15 cellular contexts compared by ENCODE assay signal in the genomic region with DNA sequence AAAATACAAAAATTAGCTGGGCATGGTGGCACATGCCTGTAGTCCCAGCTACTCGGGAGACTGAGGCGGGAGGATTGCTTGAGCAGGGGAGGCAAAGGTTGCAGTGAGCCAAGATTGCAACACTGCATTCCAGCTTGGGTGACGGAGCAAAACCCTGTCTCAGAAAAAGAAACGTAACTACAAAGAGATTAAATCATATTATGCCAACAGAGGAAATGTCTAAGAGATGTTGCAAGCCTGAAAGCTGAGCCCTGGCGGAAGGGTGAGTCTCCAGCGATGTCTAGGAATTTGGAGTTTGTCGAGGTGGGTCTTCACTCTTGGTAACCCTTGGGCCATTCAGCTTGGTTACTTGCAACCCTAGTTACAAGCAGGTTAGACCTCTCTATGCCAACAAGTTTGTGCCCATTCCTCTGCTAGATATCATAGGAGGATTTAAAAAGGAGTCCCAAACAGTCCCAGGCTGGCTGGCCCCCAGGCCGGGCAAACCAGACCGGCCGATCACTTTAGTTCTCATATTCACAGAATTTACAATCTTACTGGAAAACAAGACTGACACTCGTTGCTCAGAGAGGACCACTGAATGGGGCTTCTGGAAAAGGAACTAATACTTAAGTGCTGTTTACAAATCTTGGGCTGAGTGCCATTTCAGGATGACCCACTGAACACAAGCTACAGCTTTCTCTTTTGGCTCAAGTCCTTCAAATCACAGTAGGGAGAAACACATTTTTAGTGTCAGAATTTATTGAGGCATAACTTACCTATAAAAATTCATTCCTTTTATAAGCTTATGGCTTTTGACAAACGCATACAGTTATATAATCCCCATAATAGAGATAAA. TPM values are rescaled to one million over a fixed set of nuclear protein-coding genes. Genes with fewer than 3 reads are reported as not detected.
DNase-seq lines count a peak whose midpoint lies in the region; ATAC-seq, FAIRE-seq and TF ChIP-seq lines count a peak whose summit lies in the region.
"Had no signal": no experiment of that assay in that cellular context is flagged by ENCODE, and none has a peak within 500 bp of the region (broad histone marks: within the 10 kb centered on the region; RNA-seq: fewer than 3 reads in every experiment).

No MANE protein-coding gene starts in this region.

- DNase-seq in Calu3, result peak; percentile 56
- DNase-seq in M059J (ENCODE audit: low read depth), result peak; percentile 57
- peak; percentile 97 for DNase-seq in bronchial epithelial cell (ENCODE audit: low read depth)
- DNase-seq in mesothelial cell of epicardium (ENCODE audit: low spot score in 2 of 2, unreplicated experiment in 2 of 2), result no peak
- no peak for DNase-seq in NCI-H2081 treated with DMSO at 0.1 percent for 48 hours (lab: John Stamatoyannopoulos, UW)
- no peak for DNase-seq in activated CD4-positive, CD25-positive, alpha-beta regulatory T cell (lab: John Stamatoyannopoulos, UW)
- no peak for DNase-seq in activated CD4-positive, alpha-beta T cell treated with anti-CD3 and anti-CD28 coated beads for 48 hours
- DNase-seq: activated B cell treated with CpG ODN at 0.5 μM for 24 hours; activated naive CD4-positive, alpha-beta T cell treated with anti-CD3 and anti-CD28 coated beads, Interleukin-2, amount 10 ng/mL, durations not matched to agents 7 days and 5 days; left ventricle myocardium inferior; MM.1S; retina had no signal

- no peaks in the 10 kb centered on the region for H3K9me3 Mint-ChIP-seq in Calu3 (ENCODE audit: low read depth, unreplicated experiment)
- no peaks in the 10 kb centered on the region for H3K9me3 Mint-ChIP-seq in mesothelial cell of epicardium
- H3K9me3 Mint-ChIP-seq: activated B cell treated with CpG ODN at 0.5 μM for 24 hours; activated naive CD4-positive, alpha-beta T cell treated with anti-CD3 and anti-CD28 coated beads, Interleukin-2, amount 10 ng/mL, durations not matched to agents 7 days and 5 days; CD8-positive, alpha-beta T cell had no signal

- no peaks in the 10 kb centered on the region for H3K27me3 Mint-ChIP-seq in Calu3 (ENCODE audit: unreplicated experiment)
- H3K27me3 Mint-ChIP-seq in mesothelial cell of epicardium (ENCODE audit: low read depth), result no peaks in the 10 kb centered on the region

- FAIRE-seq in bronchial epithelial cell (lab: Jason Lieb, UNC), result no peak

- H3K36me3 ChIP-seq in bronchial epithelial cell (ENCODE audit: control insufficient read depth, insufficient read depth, low read length), result no peaks in the 10 kb centered on the region
- H3K36me3 ChIP-seq: left ventricle myocardium inferior had no signal

- H3K4me3 ChIP-seq in bronchial epithelial cell (ENCODE audit: low read depth, low read length), result no peak overlapping the region
- H3K4me3 ChIP-seq: left ventricle myocardium inferior had no signal

- peaks cover 14% of the 10 kb centered on the region for H3K4me1 Mint-ChIP-seq in Calu3 (ENCODE audit: low read depth, unreplicated experiment)
- H3K4me1 Mint-ChIP-seq in mesothelial cell of epicardium, result peaks cover 12% of the 10 kb centered on the region
- H3K4me1 Mint-ChIP-seq: activated B cell treated with CpG ODN at 0.5 μM for 24 hours; activated naive CD4-positive, alpha-beta T cell treated with anti-CD3 and anti-CD28 coated beads, Interleukin-2, amount 10 ng/mL, durations not matched to agents 7 days and 5 days had no signal

- BruUV-seq in Calu3 (replicated peaks; lab: Mats Ljungman, UMichigan), result no TSS peak

- no peak for TF ChIP-seq CTCF in Calu3 (IDR thresholded peaks at IDR 0.05; ENCODE audit: unreplicated experiment)
- no peak for TF ChIP-seq CTCF in bronchial epithelial cell (IDR thresholded peaks at IDR 0.05; ENCODE audit: insufficient read depth, low read length, severe bottlenecking)
- no peak for TF ChIP-seq CTCF in mesothelial cell of epicardium (IDR thresholded peaks at IDR 0.05; ENCODE audit: unreplicated experiment)

- H3K27ac Mint-ChIP-seq in Calu3 (ENCODE audit: unreplicated experiment) (peak overlapping the region; percentile 40), mesothelial cell of epicardium (peak overlapping the region; percentile 62)
- H3K27ac Mint-ChIP-seq: activated B cell treated with CpG ODN at 0.5 μM for 24 hours; activated naive CD4-positive, alpha-beta T cell treated with anti-CD3 and anti-CD28 coated beads, Interleukin-2, amount 10 ng/mL, durations not matched to agents 7 days and 5 days; CD8-positive, alpha-beta T cell had no signal

- H3K36me3 Mint-ChIP-seq in Calu3 (ENCODE audit: insufficient read depth, unreplicated experiment) (no peaks in the 10 kb centered on the region), mesothelial cell of epicardium (no peaks in the 10 kb centered on the region)
- H3K36me3 Mint-ChIP-seq: activated naive CD4-positive, alpha-beta T cell treated with anti-CD3 and anti-CD28 coated beads, Interleukin-2, amount 10 ng/mL, durations not matched to agents 7 days and 5 days; CD8-positive, alpha-beta T cell had no signal

- intact Hi-C loops in Calu3 (cut with micrococcal nuclease; ENCODE audit: unreplicated experiment), result loop anchor here (5.0 kb wide), 1 partner anchor 35 kb away; no protein-coding TSS in a partner anchor

- H3K4me3 Mint-ChIP-seq in Calu3 (ENCODE audit: low read depth, unreplicated experiment) (peak overlapping the region; percentile 31), mesothelial cell of epicardium (no peak overlapping the region)
- H3K4me3 Mint-ChIP-seq: activated B cell treated with CpG ODN at 0.5 μM for 24 hours; activated naive CD4-positive, alpha-beta T cell treated with anti-CD3 and anti-CD28 coated beads, Interleukin-2, amount 10 ng/mL, durations not matched to agents 7 days and 5 days; CD8-positive, alpha-beta T cell had no signal

- no peaks in the 10 kb centered on the region for H3K27me3 ChIP-seq in bronchial epithelial cell (ENCODE audit: control insufficient read depth, insufficient read depth, low read length)

- CTCF ChIA-PET in Calu3 (lab: Charles Lee), result interaction anchor here (1.0 to 1.7 kb wide), 3 partner anchors 10 to 37 kb away, joined by 3 to 9 read pairs (median 7); no protein-coding TSS in a partner anchor

- no peak for ATAC-seq in GM18498 (IDR thresholded peaks at IDR 0.05; ENCODE audit: unreplicated experiment)
- ATAC-seq: CD8-positive, alpha-beta T cell; Panc1 had no signal

RNA-seq across cellular contexts. Expression of gene SLC30A1, which starts 27.1 kb away (rescaled TPM):
- total RNA-seq in Calu3 (2022) (15.5 and 25.3 TPM in 2 replicates), bronchial epithelial cell (29.0 and 36.4 TPM in 2 replicates), mesothelial cell of epicardium (11.0 to 11.7 TPM (median 11.1 TPM) in 3 replicates)
- total RNA-seq in M059J (2014; rRNA removed; shearing (Covaris generic)), result 8.2 and 16.1 TPM in 2 replicates

RNA-seq across cellular contexts. Expression of gene RD3, which starts 59.9 kb away (rescaled TPM):
- total RNA-seq in Calu3 (2022) (not detected in 2 replicates), bronchial epithelial cell (not detected in 2 replicates), mesothelial cell of epicardium (0.09 to 0.13 TPM (median 0.11 TPM) in 3 replicates)
- 0.17 TPM in 1 of 2 replicates, not detected in the other for total RNA-seq in M059J (2014; rRNA removed; shearing (Covaris generic))
- total RNA-seq: activated B cell treated with CpG ODN at 0.5 μM for 24 hours; CD8-positive, alpha-beta T cell; left ventricle myocardium inferior had no signal

Comparison
In these comparisons a context has a peak if more than half of its experiments do, and no peak if none do; other contexts are left out.
1. DNase-seq: peak in Calu3 (single experiment), M059J (single experiment) and bronchial epithelial cell (single experiment); none in mesothelial cell of epicardium (0 of 2), NCI-H2081 treated with DMSO at 0.1 percent for 48 hours (single experiment), activated CD4-positive, CD25-positive, alpha-beta regulatory T cell (0 of 4) and activated CD4-positive, alpha-beta T cell treated with anti-CD3 and anti-CD28 coated beads for 48 hours (single experiment).